8 cellular contexts compared by ENCODE assay signal in the genomic region with DNA sequence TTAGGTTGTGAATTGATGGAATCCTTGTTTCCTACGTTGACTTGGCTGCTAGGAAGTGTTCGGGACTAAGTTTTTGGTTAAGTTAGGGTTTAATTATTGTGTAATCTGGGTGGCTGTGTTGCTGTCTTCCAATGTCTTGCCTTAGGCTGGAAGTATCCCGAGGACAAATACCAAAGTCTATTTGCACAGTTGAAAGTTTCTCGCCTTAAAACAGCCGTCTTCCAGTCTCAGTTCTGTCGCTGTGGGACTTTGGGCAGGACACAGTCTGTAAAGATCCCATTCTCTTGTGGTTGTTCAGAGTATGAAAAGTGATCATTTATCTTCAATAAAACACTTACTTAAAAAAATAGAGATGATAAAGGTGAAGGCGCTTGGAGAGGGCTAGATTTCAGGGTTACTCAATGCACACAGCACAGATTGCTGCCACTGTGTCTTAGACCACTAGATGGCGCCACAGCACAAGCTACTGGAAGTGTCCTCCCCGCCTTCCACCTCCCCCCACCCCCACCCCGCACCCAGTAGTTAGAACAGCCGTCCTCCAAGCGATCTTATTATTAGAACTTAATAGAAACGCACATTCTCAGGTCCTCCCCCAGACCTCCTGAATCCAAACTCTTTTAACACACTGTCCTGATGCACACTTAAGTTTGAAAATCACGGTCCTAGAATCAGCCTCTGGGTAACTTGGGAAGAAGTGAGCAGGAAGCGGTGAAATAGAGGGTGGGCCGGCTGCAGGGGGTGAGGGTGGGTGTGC. TPM values are rescaled to one million over a fixed set of nuclear protein-coding genes. Genes with fewer than 3 reads are reported as not detected.
DNase-seq lines count a peak whose midpoint lies in the region; ATAC-seq and TF ChIP-seq lines count a peak whose summit lies in the region.

No MANE protein-coding gene starts in this region.

- intact Hi-C loops in left lung (cut with DNase I) = no loop called here

- no peaks in the 10 kb centered on the region for H3K4me1 Mint-ChIP-seq in central memory CD8-positive, alpha-beta T cell

- no peaks in the 10 kb centered on the region for H3K27me3 Mint-ChIP-seq in central memory CD8-positive, alpha-beta T cell

- DNase-seq in HCEC 1CT = peak; percentile 52
- DNase-seq in NCI-H2227 treated with DMSO at 0.1 percent for 48 hours (lab: John Stamatoyannopoulos, UW) = peak; percentile 83
- peak; percentile 72 for DNase-seq in activated CD4-positive, alpha-beta T cell treated with anti-CD3 and anti-CD28 coated beads for 1 hour
- DNase-seq in central memory CD8-positive, alpha-beta T cell (ENCODE audit: low spot score in 2 of 2) = peak; percentile 65 to 68
- peak in 1 of 2 donors; percentile 81 for DNase-seq in left lung
- peak; percentile 89 for DNase-seq in stimulated activated CD4-positive, alpha-beta T cell treated with anti-CD3 and anti-CD28 coated beads, Interleukin-4, amount 100 ng/mL, for 24 hours

- no peaks in the 10 kb centered on the region for H3K27me3 ChIP-seq in left lung

- H3K27ac Mint-ChIP-seq in central memory CD8-positive, alpha-beta T cell (ENCODE audit: low read depth) = no peak overlapping the region

- TF ChIP-seq CTCF in C4-2B (conservative IDR thresholded peaks at IDR 0.05) = peak; percentile 94
- TF ChIP-seq CTCF in left lung (IDR thresholded peaks at IDR 0.05) = peak; percentile 89 to 90

- no peak overlapping the region for H3K27ac ChIP-seq in C4-2B
- H3K27ac ChIP-seq in left lung = no peak overlapping the region

- ATAC-seq in central memory CD8-positive, alpha-beta T cell (replicated peaks; ENCODE audit: extremely low read depth, poor library complexity, severe bottlenecking) = peak; percentile 81
- ATAC-seq in left lung (peak; percentile 99), GM19397 (IDR thresholded peaks at IDR 0.05; ENCODE audit: unreplicated experiment) (no peak)

- H3K9me3 ChIP-seq in left lung = no peaks in the 10 kb centered on the region

- H3K4me3 ChIP-seq in left lung = no peak overlapping the region

- H3K36me3 ChIP-seq in left lung = peaks cover 0 to under 1% of the 10 kb centered on the region in 2 donors

- H3K9me3 Mint-ChIP-seq in central memory CD8-positive, alpha-beta T cell = no peaks in the 10 kb centered on the region

- H3K4me1 ChIP-seq in left lung = no peaks in the 10 kb centered on the region

- peaks cover 2% of the 10 kb centered on the region for H3K36me3 Mint-ChIP-seq in central memory CD8-positive, alpha-beta T cell (ENCODE audit: insufficient read depth)

- no peak overlapping the region for H3K4me3 Mint-ChIP-seq in central memory CD8-positive, alpha-beta T cell

RNA-seq across cellular contexts. Expression of gene AKAP1, which starts 45.8 kb away (rescaled TPM):
- 10 to 100 TPM; 43.6 to 47.6 TPM for total RNA-seq in left lung
